In the genomic region with DNA sequence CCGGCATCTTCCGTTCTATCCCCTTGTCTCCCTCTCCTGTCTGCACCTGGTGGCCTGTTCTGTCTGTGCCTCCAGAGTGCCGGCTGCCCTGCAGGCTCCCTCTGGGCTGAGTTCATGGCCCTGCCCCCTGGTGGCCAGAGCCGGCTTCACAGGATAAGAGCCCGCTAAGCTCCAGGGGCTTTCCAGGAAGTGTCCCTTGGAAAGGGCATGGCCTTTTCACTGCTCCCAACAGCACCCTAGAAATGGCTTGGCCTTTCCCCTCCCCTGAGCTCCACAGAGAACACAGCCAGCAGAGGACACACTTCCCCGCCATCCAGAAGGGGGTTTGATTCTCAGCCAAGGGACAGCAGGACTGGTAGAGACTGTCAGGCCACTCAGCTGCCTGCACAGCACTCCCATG, we compare ENCODE assay signal across 8 cellular contexts. TPM values are rescaled to one million over a fixed set of nuclear protein-coding genes. Genes with fewer than 3 reads are reported as not detected.
DNase-seq lines count a peak whose midpoint lies in the region; ATAC-seq and TF ChIP-seq lines count a peak whose summit lies in the region.
"Not testable (repeated sequence)": the region's sequence is repeated elsewhere in the genome, so short reads cannot be mapped to it uniquely, and the experiment has no call there.

No MANE protein-coding gene starts in this region.

- no CpG with 5 or more reads among the region's 6 CpGs for WGBS in thyroid gland, 2 donors

- CTCF ChIA-PET in Caco-2 (lab: Charles Lee); T-cell (lab: Charles Lee): not testable (repeated sequence)

- H3K9me3 Mint-ChIP-seq in Caco-2 (ENCODE audit: unreplicated experiment); T-cell; neural progenitor cell: not testable (repeated sequence)

- POLR2A ChIA-PET in Caco-2 (lab: Charles Lee); T-cell (lab: Charles Lee): not testable (repeated sequence)

- DNase-seq in Caco-2 (peak; percentile 32 to 37), Karpas-422 (peak; percentile 37), T-cell (peak in 3 of 34 experiments; percentile 0 to 11 (median 0)), coronary artery (ENCODE audit: low spot score) (peak; percentile 65), neural progenitor cell (ENCODE audit: low spot score) (peak; percentile 2), thyroid gland (peak; percentile 5 to 16)
- DNase-seq in activated effector memory CD4-positive, alpha-beta T cell treated with anti-CD3 and anti-CD28 coated beads, Interleukin-2, amount 50 U/mL, for 16 hours = peak; percentile 44
- not testable (repeated sequence) for DNase-seq in left lobe of liver (ENCODE audit: low spot score)

- not testable (repeated sequence) for H3K27ac ChIP-seq in Karpas-422 (ENCODE audit: low read length); coronary artery; neural progenitor cell; thyroid gland

- H3K36me3 ChIP-seq in Caco-2 (ENCODE audit: control insufficient read depth, insufficient read depth, low read length); Karpas-422 (ENCODE audit: insufficient read depth, low read length); neural progenitor cell; thyroid gland: not testable (repeated sequence)

- H3K27me3 ChIP-seq in Caco-2 (replicated peaks; ENCODE audit: control insufficient read depth, insufficient read depth, low read length); Karpas-422 (ENCODE audit: low read length); neural progenitor cell; thyroid gland: not testable (repeated sequence)

- H3K27ac Mint-ChIP-seq in Caco-2 (ENCODE audit: unreplicated experiment); T-cell; neural progenitor cell: not testable (repeated sequence)

- not testable (repeated sequence) for H3K4me3 Mint-ChIP-seq in Caco-2 (ENCODE audit: unreplicated experiment); T-cell; neural progenitor cell

- H3K36me3 Mint-ChIP-seq in Caco-2 (ENCODE audit: insufficient read depth, unreplicated experiment); T-cell; neural progenitor cell: not testable (repeated sequence)

- H3K27me3 Mint-ChIP-seq in Caco-2 (ENCODE audit: insufficient read depth, unreplicated experiment); T-cell; neural progenitor cell (ENCODE audit: insufficient read depth, low read depth): not testable (repeated sequence)

- not testable (repeated sequence) for H3K9me2 ChIP-seq in Karpas-422 (replicated peaks; ENCODE audit: insufficient read depth, low read length)

- ATAC-seq in T-cell (replicated peaks in 1 of 4) (peak in 3 of 4 experiments; percentile 56 to 71 (median 60)), left lobe of liver (peak; percentile 72)

- H3K4me1 ChIP-seq in Caco-2; Karpas-422 (ENCODE audit: low read length); neural progenitor cell; thyroid gland: not testable (repeated sequence)

- not testable (repeated sequence) for H2AFZ ChIP-seq in Karpas-422 (ENCODE audit: low read length); neural progenitor cell (replicated peaks)

- not testable (repeated sequence) for TF ChIP-seq POLR2A in thyroid gland (IDR thresholded peaks at IDR 0.05)

- H3K4me1 Mint-ChIP-seq in Caco-2 (ENCODE audit: low read depth, unreplicated experiment); T-cell; neural progenitor cell: not testable (repeated sequence)

- not testable (repeated sequence) for H3K79me2 ChIP-seq in Karpas-422 (ENCODE audit: low read length); neural progenitor cell (ENCODE audit: low read depth)

- H3K4me3 ChIP-seq in Caco-2 (ENCODE audit: low read depth, low read length); Karpas-422 (ENCODE audit: low read length); coronary artery; neural progenitor cell; thyroid gland (replicated peaks in 1 of 3): not testable (repeated sequence)

- BruUV-seq in Caco-2 (replicated peaks; lab: Mats Ljungman, UMichigan) = not testable (repeated sequence)

- intact Hi-C loops in Caco-2 (cut with micrococcal nuclease; ENCODE audit: unreplicated experiment); thyroid gland (cut with DNase I): not testable (repeated sequence)

- H3K4me2 ChIP-seq in Karpas-422 (ENCODE audit: low read depth, low read length, poor library complexity, severe bottlenecking); neural progenitor cell: not testable (repeated sequence)

- not testable (repeated sequence) for TF ChIP-seq CTCF in Caco-2 (IDR thresholded peaks at IDR 0.05; ENCODE audit: insufficient read depth in 1 of 2, low read depth in 1 of 2, low read length in 1 of 2, severe bottlenecking in 1 of 2, unreplicated experiment in 1 of 2); coronary artery (IDR thresholded peaks at IDR 0.05)
- TF ChIP-seq CTCF in neural progenitor cell (IDR thresholded peaks at IDR 0.05) (peak; percentile 36), thyroid gland (IDR thresholded peaks at IDR 0.05) (peak in 3 of 6 experiments; percentile 21 to 59 (median 58))

- not testable (repeated sequence) for H3K9ac ChIP-seq in Karpas-422 (ENCODE audit: low read length); neural progenitor cell

- H4K20me1 ChIP-seq in Karpas-422 (ENCODE audit: insufficient read depth, low read depth, low read length); neural progenitor cell (ENCODE audit: low read depth): not testable (repeated sequence)

- not testable (repeated sequence) for H3F3A ChIP-seq in neural progenitor cell (ENCODE audit: low read depth)

- H3K9me3 ChIP-seq in Caco-2; Karpas-422 (ENCODE audit: low read length); neural progenitor cell (ENCODE audit: low read depth); thyroid gland: not testable (repeated sequence)

RNA-seq across cellular contexts. Expression of gene GOLGA8Q, which starts 15.1 kb away (rescaled TPM):
- total RNA-seq in Caco-2 (2022) (not detected in 2 replicates), T-cell (1 to 10 TPM in 1 of 5 donors, under 1 TPM in 2, not detected in 2; 0.47 to 2.1 (median 0.70) TPM), left lobe of liver (0.53 TPM), neural progenitor cell (ENCODE audit: low replicate concordance) (not detected in 2 replicates), thyroid gland (10 to 100 TPM; 19.6 to 71.2 (median 28.8) TPM)
- total RNA-seq in Karpas-422 (2014; rRNA removed; shearing (Covaris generic); ENCODE audit: low replicate concordance) = not detected in 2 replicates

RNA-seq across cellular contexts. Expression of gene GOLGA8H, which starts 36.9 kb away (rescaled TPM):
- total RNA-seq in Caco-2 (2022) (0.16 TPM in 1 of 2 replicates, not detected in the other), T-cell (not detected), left lobe of liver (0.15 TPM), neural progenitor cell (ENCODE audit: low replicate concordance) (0.06 and 0.24 TPM in 2 replicates), thyroid gland (1 to 10 TPM in 3 of 4 donors, under 1 TPM in 1; 0.79 to 3.1 (median 2.3) TPM)
- not detected in 2 replicates for total RNA-seq in Karpas-422 (2014; rRNA removed; shearing (Covaris generic); ENCODE audit: low replicate concordance)

Comparison
In these comparisons a context has a peak if more than half of its experiments do, and no peak if none do; other contexts are left out.
1. RNA of gene GOLGA8Q, which starts 15.1 kb away (total RNA-seq): 19.6 to 71.2 TPM in thyroid gland; 0.53 TPM in left lobe of liver (single experiment), 0.47 to 2.1 TPM in T-cell, not detected in Caco-2, not detected in Karpas-422 and not detected in neural progenitor cell; every median in the first group is over 4 times any median in the second.